ENCODE assay signal across 25 cellular contexts in genomic region chr11:67165595-67165994, GRCh38. TPM values are rescaled to one million over a fixed set of nuclear protein-coding genes. Genes with fewer than 3 reads are reported as not detected.
A peak's percentile ranks its signal among the peaks of the same experiment; 100 is the strongest.
DNase-seq lines count a peak whose midpoint lies in the region; ATAC-seq, FAIRE-seq and TF ChIP-seq lines count a peak whose summit lies in the region.
"Had no signal": no experiment of that assay in that cellular context is flagged by ENCODE, and none has a peak within 500 bp of the region (broad histone marks: within the 10 kb centered on the region; RNA-seq: fewer than 3 reads in every experiment).

No MANE protein-coding gene starts in this region.

- H3K4me1 ChIP-seq in GM12878 (ENCODE audit: control insufficient read depth, insufficient read depth, low read length) (peaks cover 23% of the 10 kb centered on the region), psoas muscle (peaks cover 48% of the 10 kb centered on the region)
- H3K4me1 ChIP-seq: BE2C had no signal

- peak; percentile 59 for FAIRE-seq in GM12878 (lab: Jason Lieb, UNC)
- FAIRE-seq: G401.6, H54 had no signal

- H3K79me2 ChIP-seq in GM12878 (ENCODE audit: control insufficient read depth, insufficient read depth, low read length): peaks cover 78% of the 10 kb centered on the region

- SMC1A ChIA-PET in GM12878 (lab: Charles Lee; ENCODE audit: uncharacterized antibody, unreplicated experiment): interaction anchor here (0.7 to 1.5 kb wide), 8 partner anchors 12 to 114 kb away, joined by 3 to 4 read pairs (median 4); no protein-coding TSS in a partner anchor

- H4K20me1 ChIP-seq in GM12878 (ENCODE audit: control insufficient read depth, insufficient read depth): no peaks in the 10 kb centered on the region; the same call in 1 of the 2 replicates

- H3K27me3 ChIP-seq in GM12878 (replicated peaks in 1 of 2; ENCODE audit: control insufficient read depth in 2 of 2, insufficient read depth in 2 of 2, low read length in 1 of 2) (no peaks in the 10 kb centered on the region), psoas muscle (ENCODE audit: insufficient read depth in 3 of 3, low read length in 2 of 3) (no peaks in the 10 kb centered on the region)
- H3K27me3 ChIP-seq: BE2C, dorsolateral prefrontal cortex, right atrium auricular region, uterus had no signal

- 3% methylated on average over 1 of the region's 1 CpG for WGBS in GM12878 (ENCODE audit: insufficient coverage, insufficient replicate concordance, low lambda C conversion rate, missing lambda C conversion rate)
- WGBS in psoas muscle, 3 donors: 82 to 93% (median 83%) methylated on average over 1 of the region's 1 CpG

- POLR2A ChIA-PET in activated CD8-positive, alpha-beta T cell treated with anti-CD3 and anti-CD28 coated beads for 36 hours (lab: Charles Lee): no interaction called here
- POLR2A ChIA-PET in activated CD8-positive, alpha-beta T cell treated with anti-CD3 and anti-CD28 coated beads, Interleukin-2, amount 10 ng/mL, durations not matched to agents 7 days and 5 days (lab: Charles Lee): no interaction called here
- POLR2A ChIA-PET in GM12878 (lab: Charles Lee): interaction anchor here (0.5 to 1.0 kb wide), 3 partner anchors 75 to 913 kb away, joined by 3 read pairs; no protein-coding TSS in a partner anchor

- no peak overlapping the region for H3K9ac ChIP-seq in GM12878 (ENCODE audit: control insufficient read depth, insufficient read depth, low read length)

- CTCF ChIA-PET in activated CD8-positive, alpha-beta T cell treated with anti-CD3 and anti-CD28 coated beads for 36 hours (lab: Charles Lee): interaction anchor here (1.0 to 1.8 kb wide), 4 partner anchors 12 to 110 kb away, joined by 3 to 6 read pairs (median 4); no protein-coding TSS in a partner anchor
- CTCF ChIA-PET in activated CD8-positive, alpha-beta T cell treated with anti-CD3 and anti-CD28 coated beads, Interleukin-2, amount 10 ng/mL, durations not matched to agents 7 days and 5 days (lab: Charles Lee): interaction anchor here (0.6 to 1.9 kb wide), 3 partner anchors 12 to 84 kb away, joined by 3 to 12 read pairs (median 5); no protein-coding TSS in a partner anchor
- CTCF ChIA-PET in GM12878 (lab: Yijun Ruan, JAX): interaction anchor here (1.0 to 8.7 kb wide), 7 partner anchors 9 to 151 kb away, joined by 3 to 114 read pairs (median 6); no protein-coding TSS in a partner anchor

- in situ Hi-C loops in GM12878 (cut with MboI): loop anchor here (5.0 kb wide), 1 partner anchor 83 kb away; no protein-coding TSS in a partner anchor

- H3K9me3 ChIP-seq in GM12878 (replicated peaks; ENCODE audit: control insufficient read depth, insufficient read depth, low read length): no peaks in the 10 kb centered on the region
- H3K9me3 ChIP-seq in psoas muscle: no peaks in the 10 kb centered on the region
- H3K9me3 ChIP-seq: BE2C, left ventricle myocardium inferior, mucosa of descending colon, right atrium auricular region, uterus had no signal

- H3K36me3 ChIP-seq in GM12878 (ENCODE audit: control insufficient read depth in 2 of 2, insufficient read depth in 2 of 2, low read length in 1 of 2) (peaks cover 1 to 10% of the 10 kb centered on the region in 2 experiments; a peak in 2 of 4 replicates), psoas muscle (ENCODE audit: insufficient read depth in 1 of 2, low read depth in 1 of 2) (no peaks in the 10 kb centered on the region)
- H3K36me3 ChIP-seq: left ventricle myocardium inferior, right atrium auricular region, uterus had no signal

- no peak for DNase-seq in activated CD8-positive, alpha-beta T cell treated with anti-CD3 and anti-CD28 coated beads for 36 hours
- DNase-seq in activated CD8-positive, alpha-beta T cell treated with anti-CD3 and anti-CD28 coated beads, Interleukin-2, amount 10 ng/mL, durations not matched to agents 7 days and 5 days: no peak
- no peak for DNase-seq in HFFc6
- DNase-seq in GM12878 (ENCODE audit: low read depth, low spot score): no peak
- no peak for DNase-seq in psoas muscle
- DNase-seq in medulla oblongata (ENCODE audit: extremely low spot score): no peak
- no peak for DNase-seq in activated effector memory CD4-positive, alpha-beta T cell treated with Interleukin-2 at 50 U/mL for 16 hours
- DNase-seq: amygdala; BE2C; DMS 273 treated with DMSO at 0.1 percent for 48 hours; dorsolateral prefrontal cortex; foreskin fibroblast; left ventricle myocardium inferior; mucosa of descending colon; NCI-H187; NCI-H82; occipital lobe; stimulated activated CD4-positive, alpha-beta T cell treated with anti-CD3 and anti-CD28 coated beads, Interleukin-4, amount 100 ng/mL, for 4 hours; uterus had no signal

- no peak for TF ChIP-seq RAD21 in GM12878 (IDR thresholded peaks at IDR 0.05; ENCODE audit: insufficient read depth, low read depth, low read length)

- no TSS peak for BruUV-seq in GM12878 (replicated peaks; lab: Mats Ljungman, UMichigan)

- no peak overlapping the region for H2AFZ ChIP-seq in GM12878 (ENCODE audit: control insufficient read depth, low read depth, low read length)

- peak overlapping the region; percentile 27 for H3K27ac Mint-ChIP-seq in activated CD8-positive, alpha-beta T cell treated with anti-CD3 and anti-CD28 coated beads for 36 hours
- H3K27ac Mint-ChIP-seq in activated CD8-positive, alpha-beta T cell treated with anti-CD3 and anti-CD28 coated beads, Interleukin-2, amount 10 ng/mL, durations not matched to agents 7 days and 5 days: no peak overlapping the region
- peak overlapping the region; percentile 27 for H3K27ac Mint-ChIP-seq in HFFc6
- H3K27ac Mint-ChIP-seq: activated T-helper 2 cell treated with anti-CD3 and anti-CD28 coated beads, Interferon-gamma antibody, Interleukin-2, Interleukin-4, amounts not matched to agents 10 μg/mL and 5 μg/mL and 100 μg/mL, durations not matched to agents 14 hours and 24 hours and 36 hours; T-helper 1 cell treated with Interleukin-12 subunit alpha and Interleukin-12 subunit beta and Interleukin-4 antibody, amounts not matched to agents 30 μg/mL and 1 μg/mL, for 36 hours had no signal

- H3K4me3 ChIP-seq in GM12878 (0 out of 2 replicates have a peak overlapping the region, but pooled peaks have one; percentile 15), psoas muscle (no peak overlapping the region)
- H3K4me3 ChIP-seq: dorsolateral prefrontal cortex, left ventricle myocardium inferior, mucosa of descending colon, right atrium auricular region, uterus had no signal

- peaks cover 37% of the 10 kb centered on the region for H3K4me1 Mint-ChIP-seq in activated CD8-positive, alpha-beta T cell treated with anti-CD3 and anti-CD28 coated beads for 36 hours (ENCODE audit: low read depth)
- peaks cover 8% of the 10 kb centered on the region for H3K4me1 Mint-ChIP-seq in activated CD8-positive, alpha-beta T cell treated with anti-CD3 and anti-CD28 coated beads, Interleukin-2, amount 10 ng/mL, durations not matched to agents 7 days and 5 days (ENCODE audit: low read depth)
- H3K4me1 Mint-ChIP-seq in HFFc6 (ENCODE audit: low read depth): peaks cover 62% of the 10 kb centered on the region

- no peaks in the 10 kb centered on the region for H3K27me3 Mint-ChIP-seq in activated CD8-positive, alpha-beta T cell treated with anti-CD3 and anti-CD28 coated beads for 36 hours
- no peaks in the 10 kb centered on the region for H3K27me3 Mint-ChIP-seq in activated CD8-positive, alpha-beta T cell treated with anti-CD3 and anti-CD28 coated beads, Interleukin-2, amount 10 ng/mL, durations not matched to agents 7 days and 5 days (ENCODE audit: low read depth)
- H3K27me3 Mint-ChIP-seq in HFFc6 (ENCODE audit: insufficient read depth): no peaks in the 10 kb centered on the region

- intact Hi-C loops in activated CD8-positive, alpha-beta T cell treated with anti-CD3 and anti-CD28 coated beads for 36 hours (cut with micrococcal nuclease): loop anchor here (5.0 kb wide), 1 partner anchor 83 kb away; no protein-coding TSS in a partner anchor
- intact Hi-C loops in GM12878 (cut with micrococcal nuclease; ENCODE audit: unreplicated experiment) (loop anchor here (5.0 kb wide), 1 partner anchor 68 kb away; no protein-coding TSS in a partner anchor), psoas muscle (cut with DNase I) (loop anchor here (5.0 to 10.0 kb wide), 4 partner anchors 43 to 113 kb away; no protein-coding TSS in a partner anchor)

- no peak for TF ChIP-seq EP300 in GM12878 (IDR thresholded peaks at IDR 0.05; ENCODE audit: borderline replicate concordance in 1 of 2, control insufficient read depth in 1 of 2, low read depth in 2 of 2, low read length in 2 of 2)

- no peak for TF ChIP-seq CTCF in activated CD8-positive, alpha-beta T cell treated with anti-CD3 and anti-CD28 coated beads for 36 hours (IDR thresholded peaks at IDR 0.05)
- TF ChIP-seq CTCF in HFFc6 (IDR thresholded peaks at IDR 0.05) (no peak), GM12878 (IDR thresholded peaks at IDR 0.05 in 2 of 3, conservative IDR thresholded peaks at IDR 0.05 in 1 of 3; ENCODE audit: control insufficient read depth in 2 of 3, extremely low read depth in 1 of 3, insufficient read depth in 1 of 3, low read depth in 3 of 3, low read length in 3 of 3) (no peak), psoas muscle (IDR thresholded peaks at IDR 0.05) (no peak)

- no peaks in the 10 kb centered on the region for H3K9me3 Mint-ChIP-seq in activated CD8-positive, alpha-beta T cell treated with anti-CD3 and anti-CD28 coated beads for 36 hours
- H3K9me3 Mint-ChIP-seq in activated CD8-positive, alpha-beta T cell treated with anti-CD3 and anti-CD28 coated beads, Interleukin-2, amount 10 ng/mL, durations not matched to agents 7 days and 5 days (ENCODE audit: insufficient read depth): no peaks in the 10 kb centered on the region
- no peaks in the 10 kb centered on the region for H3K9me3 Mint-ChIP-seq in HFFc6
- H3K9me3 Mint-ChIP-seq: activated T-helper 2 cell treated with anti-CD3 and anti-CD28 coated beads, Interferon-gamma antibody, Interleukin-2, Interleukin-4, amounts not matched to agents 10 μg/mL and 5 μg/mL and 100 μg/mL, durations not matched to agents 14 hours and 24 hours and 36 hours; T-helper 1 cell treated with Interleukin-12 subunit alpha and Interleukin-12 subunit beta and Interleukin-4 antibody, amounts not matched to agents 30 μg/mL and 1 μg/mL, for 36 hours had no signal

- H3K4me3 Mint-ChIP-seq in activated CD8-positive, alpha-beta T cell treated with anti-CD3 and anti-CD28 coated beads for 36 hours: no peak overlapping the region
- no peak overlapping the region for H3K4me3 Mint-ChIP-seq in activated CD8-positive, alpha-beta T cell treated with anti-CD3 and anti-CD28 coated beads, Interleukin-2, amount 10 ng/mL, durations not matched to agents 7 days and 5 days
- no peak overlapping the region; the same call in 1 of the 2 replicates for H3K4me3 Mint-ChIP-seq in HFFc6
- H3K4me3 Mint-ChIP-seq: T-helper 1 cell treated with Interleukin-12 subunit alpha and Interleukin-12 subunit beta and Interleukin-4 antibody, amounts not matched to agents 30 μg/mL and 1 μg/mL, for 36 hours had no signal

- TF ChIP-seq POLR2A in GM12878 (IDR thresholded peaks at IDR 0.05; ENCODE audit: low read depth, low read length): no peak

- RAD21 ChIA-PET in GM12878 (lab: Charles Lee; ENCODE audit: unreplicated experiment): interaction anchor here (0.8 to 1.8 kb wide), 7 partner anchors 12 to 212 kb away, joined by 3 to 12 read pairs (median 3); no protein-coding TSS in a partner anchor

- H3K27ac ChIP-seq in GM12878 (ENCODE audit: control insufficient read depth, insufficient read depth) (peak overlapping the region; percentile 13), psoas muscle (peak overlapping the region; percentile 11)
- H3K27ac ChIP-seq: dorsolateral prefrontal cortex, left ventricle myocardium inferior, right atrium auricular region, uterus had no signal

- H3K4me2 ChIP-seq in GM12878 (ENCODE audit: control insufficient read depth, insufficient read depth): peak overlapping the region; percentile 33

- H3K36me3 Mint-ChIP-seq in activated CD8-positive, alpha-beta T cell treated with anti-CD3 and anti-CD28 coated beads for 36 hours (ENCODE audit: low read depth): peaks cover 11% of the 10 kb centered on the region
- H3K36me3 Mint-ChIP-seq in activated CD8-positive, alpha-beta T cell treated with anti-CD3 and anti-CD28 coated beads, Interleukin-2, amount 10 ng/mL, durations not matched to agents 7 days and 5 days (ENCODE audit: low read depth): peaks cover 18% of the 10 kb centered on the region
- H3K36me3 Mint-ChIP-seq in HFFc6 (ENCODE audit: low read depth): peaks cover 23% of the 10 kb centered on the region

- no peak for ATAC-seq in activated CD8-positive, alpha-beta T cell treated with anti-CD3 and anti-CD28 coated beads for 36 hours
- no peak for ATAC-seq in activated CD8-positive, alpha-beta T cell treated with anti-CD3 and anti-CD28 coated beads, Interleukin-2, amount 10 ng/mL, durations not matched to agents 7 days and 5 days
- peak; percentile 57 for ATAC-seq in GM12878
- ATAC-seq in psoas muscle: no peak
- ATAC-seq in GM21528 (IDR thresholded peaks at IDR 0.05; ENCODE audit: low FRiP score, unreplicated experiment): no peak
- ATAC-seq: mucosa of descending colon had no signal

RNA-seq across cellular contexts. Expression of gene KDM2A, which starts 46.5 kb away (rescaled TPM):
- total RNA-seq in activated CD8-positive, alpha-beta T cell treated with anti-CD3 and anti-CD28 coated beads for 36 hours: 10 to 100 TPM; 79.6 to 88.1 TPM
- total RNA-seq in activated CD8-positive, alpha-beta T cell treated with anti-CD3 and anti-CD28 coated beads, Interleukin-2, amount 10 ng/mL, durations not matched to agents 7 days and 5 days: 10 to 100 TPM; 90.3 to 93.1 TPM
- 10 to 100 TPM; 46.1 to 55.0 (median 49.7) TPM for total RNA-seq in HFFc6 (2021; fragmentation: NEBNext Ultra II Directional; extraction: Animal tissue kit (Norgen Biotek cat#: 25700))
- 275 and 292 TPM in 2 replicates for total RNA-seq in GM12878 (2013; cell fraction: nucleolus; rRNA removed)
- total RNA-seq in GM12878 (2014; rRNA removed) (32.5 and 41.1 TPM in 2 replicates), GM12878 (2014; rRNA removed; fragmentation: Illumina TruSeq; extraction: Trizol) (41.0 and 42.0 TPM in 2 replicates), GM12878 (2021) (62.0 and 69.3 TPM in 2 replicates), psoas muscle (10 to 100 TPM; 51.1 to 61.4 (median 54.5) TPM)
- polyA plus RNA-seq in GM12878 (2011; ENCODE audit: low read depth): 35.7 TPM
- polyA plus RNA-seq in GM12878 (2011; rRNA removed) (34.2 and 66.1 TPM in 2 replicates), GM12878 (2014; fragmentation: Illumina TruSeq; extraction: Trizol) (53.7 and 65.7 TPM in 2 replicates), GM12878 (2014; fragmentation: Nextera tagmentation; extraction: Ambion mirVana) (10 to 100 TPM; 10.5 to 13.0 TPM), GM12878 (2014; rRNA removed) (43.2 and 49.2 TPM in 2 replicates), GM12878 (2016; fragmentation: Nextera tagmentation; extraction: Ambion mirVana) (10 to 100 TPM; 19.0 to 21.8 TPM), psoas muscle (10 to 100 TPM; 26.6 to 67.9 (median 28.0) TPM)
- polyA plus RNA-seq in GM12878 (2011; cell fraction: cytosol; rRNA removed): 57.6 and 60.4 TPM in 2 replicates
- 202 and 220 TPM in 2 replicates for polyA plus RNA-seq in GM12878 (2011; cell fraction: nucleus; rRNA removed)
- 48.6 and 55.0 TPM in 2 replicates for polyA plus RNA-seq in GM12878 (2012)
- 111 and 140 TPM in 2 replicates for polyA minus RNA-seq in GM12878 (2011; rRNA and poly(A)+ RNA removed)
- 40.4 and 41.4 TPM in 2 replicates for polyA minus RNA-seq in GM12878 (2011; cell fraction: cytosol; rRNA and poly(A)+ RNA removed)
- 62.4 and 103 TPM in 2 replicates for polyA minus RNA-seq in GM12878 (2011; cell fraction: nucleus; rRNA and poly(A)+ RNA removed)
